Comparison of ENCODE assay signal across 1 cellular context in genomic region chrX:11758400-11759171, GRCh38.
TF ChIP-seq lines count a peak whose summit lies in the region.

No MANE protein-coding gene starts in this region.

TF ChIP-seq in HepG2, 621 proteins besides CTCF, POLR2A, EP300 and RAD21 (continued from another document):
- TF ChIP-seq SMAD1 (CRISPR knock-in tag; IDR thresholded peaks at IDR 0.05; ENCODE audit: borderline replicate concordance, low read depth) (no peak), TEAD3 (CRISPR knock-in tag; optimal IDR thresholded peaks at IDR 0.05; ENCODE audit: borderline replicate concordance) (no peak), NPAS2 (CRISPR knock-in tag; IDR thresholded peaks at IDR 0.05; ENCODE audit: borderline replicate concordance) (no peak), NFE2L2 (IDR thresholded peaks at IDR 0.05; ENCODE audit: low read length) (no peak)
TF ChIP-seq in HepG2: peak in this region for 22.
